ENCODE assay signal across 11 cellular contexts in genomic region chr9:7342229-7342628, GRCh38.
DNase-seq lines count a peak whose midpoint lies in the region; ATAC-seq and TF ChIP-seq lines count a peak whose summit lies in the region.
"Had no signal": no experiment of that assay in that cellular context is flagged by ENCODE, and none has a peak within 500 bp of the region (broad histone marks: within the 10 kb centered on the region; RNA-seq: fewer than 3 reads in every experiment).

No MANE protein-coding gene starts in this region.

- H3K4me3 ChIP-seq in AG09309 (ENCODE audit: control insufficient read depth, low read depth, low read length) (no peak overlapping the region), esophagus squamous epithelium (no peak overlapping the region)
- H3K4me3 ChIP-seq: heart left ventricle had no signal

- TF ChIP-seq POLR2A in esophagus squamous epithelium (IDR thresholded peaks at IDR 0.05) = no peak

- no peaks in the 10 kb centered on the region for H3K9me3 ChIP-seq in esophagus squamous epithelium
- H3K9me3 ChIP-seq: heart left ventricle had no signal

- no peak overlapping the region for H3K27ac ChIP-seq in esophagus squamous epithelium
- H3K27ac ChIP-seq: heart left ventricle had no signal

- ATAC-seq in GM19351 (IDR thresholded peaks at IDR 0.05; ENCODE audit: unreplicated experiment) = peak; percentile 85
- peak; percentile 55 for ATAC-seq in HG03039 (IDR thresholded peaks at IDR 0.05; ENCODE audit: unreplicated experiment)
- no peak for ATAC-seq in activated CD4-positive, alpha-beta T cell treated with anti-CD3 and anti-CD28 coated beads for 36 hours

- DNase-seq in AG09309 (ENCODE audit: low read depth) (no peak), SKM-1 (lab: John Stamatoyannopoulos, UW; ENCODE audit: unreplicated experiment) (peak; percentile 5), SW 1271 (lab: John Stamatoyannopoulos, UW) (no peak), NOMO-1 treated with DMSO at 0.1 percent for 48 hours (lab: John Stamatoyannopoulos, UW; ENCODE audit: unreplicated experiment) (no peak), esophagus squamous epithelium (lab: John Stamatoyannopoulos, UW) (no peak)
- DNase-seq in activated CD4-positive, alpha-beta T cell treated with anti-CD3 and anti-CD28 coated beads for 36 hours = no peak
- DNase-seq: CD4-positive, CD25-positive, alpha-beta regulatory T cell; heart left ventricle; SHP77 treated with DMSO at 0.1 percent for 48 hours had no signal

- no peaks in the 10 kb centered on the region for H3K27me3 ChIP-seq in esophagus squamous epithelium
- H3K27me3 ChIP-seq: heart left ventricle had no signal

- peaks cover 11% of the 10 kb centered on the region for H3K27me3 Mint-ChIP-seq in activated CD4-positive, alpha-beta T cell treated with anti-CD3 and anti-CD28 coated beads for 36 hours

- CTCF ChIA-PET in activated CD4-positive, alpha-beta T cell treated with anti-CD3 and anti-CD28 coated beads for 36 hours (lab: Charles Lee) = no interaction called here

- H3K9me3 Mint-ChIP-seq in activated CD4-positive, alpha-beta T cell treated with anti-CD3 and anti-CD28 coated beads for 36 hours (ENCODE audit: low read depth) = no peaks in the 10 kb centered on the region

- H3K4me1 ChIP-seq in esophagus squamous epithelium = no peaks in the 10 kb centered on the region

- TF ChIP-seq CTCF in AG09309 (IDR thresholded peaks at IDR 0.05; ENCODE audit: control insufficient read depth, insufficient read depth, low read depth, low read length, missing control alignments) (peak; percentile 37), esophagus squamous epithelium (IDR thresholded peaks at IDR 0.05) (no peak)

- no peaks in the 10 kb centered on the region for H3K4me1 Mint-ChIP-seq in activated CD4-positive, alpha-beta T cell treated with anti-CD3 and anti-CD28 coated beads for 36 hours
- H3K4me1 Mint-ChIP-seq: CD4-positive, CD25-positive, alpha-beta regulatory T cell had no signal

- H3K36me3 ChIP-seq in esophagus squamous epithelium = no peaks in the 10 kb centered on the region
- H3K36me3 ChIP-seq: heart left ventricle had no signal

- WGBS in esophagus squamous epithelium, 2 donors = 64 to 72% methylated on average over 1 of the region's 1 CpG

- H3K4me3 Mint-ChIP-seq in activated CD4-positive, alpha-beta T cell treated with anti-CD3 and anti-CD28 coated beads for 36 hours = no peak overlapping the region
- H3K4me3 Mint-ChIP-seq: CD4-positive, CD25-positive, alpha-beta regulatory T cell had no signal

- POLR2A ChIA-PET in activated CD4-positive, alpha-beta T cell treated with anti-CD3 and anti-CD28 coated beads for 36 hours (lab: Charles Lee) = no interaction called here

- intact Hi-C loops in activated CD4-positive, alpha-beta T cell treated with anti-CD3 and anti-CD28 coated beads for 36 hours (cut with DNase I, micrococcal nuclease) = no loop called here
- intact Hi-C loops in esophagus squamous epithelium (cut with DNase I) = no loop called here

- H3K36me3 Mint-ChIP-seq in activated CD4-positive, alpha-beta T cell treated with anti-CD3 and anti-CD28 coated beads for 36 hours (ENCODE audit: low read depth) = no peaks in the 10 kb centered on the region
- H3K36me3 Mint-ChIP-seq: CD4-positive, CD25-positive, alpha-beta regulatory T cell had no signal

- H3K27ac Mint-ChIP-seq in activated CD4-positive, alpha-beta T cell treated with anti-CD3 and anti-CD28 coated beads for 36 hours = no peak overlapping the region
